In genomic region chr10:7492660-7493046, GRCh38 we compare ENCODE assay signal across 10 cellular contexts.
A peak's percentile ranks its signal among the peaks of the same experiment; 100 is the strongest.
DNase-seq lines count a peak whose midpoint lies in the region; ATAC-seq lines count a peak whose summit lies in the region.
"Had no signal": no experiment of that assay in that cellular context is flagged by ENCODE, and none has a peak within 500 bp of the region (broad histone marks: within the 10 kb centered on the region; RNA-seq: fewer than 3 reads in every experiment).

No MANE protein-coding gene starts in this region.

- H3K4me3 Mint-ChIP-seq in activated T-cell treated with anti-CD3 and anti-CD28 coated beads, Interleukin-2, amount 50 U/mL, for 72 hours = peak overlapping the region in 1 of 2 donors; percentile 31
- no peak overlapping the region for H3K4me3 Mint-ChIP-seq in activated T-cell treated with anti-CD3 and anti-CD28 coated beads, Interleukin-2, amount 50 U/mL, for 4 hours
- H3K4me3 Mint-ChIP-seq in stimulated activated naive B cell treated with anti-CD40 and anti-IgM and Interleukin-4, amounts not matched to agents 10 μg/mL and 1 μg/mL and 100 μg/mL, for 72 hours = peak overlapping the region; percentile 46 to 64

- peak overlapping the region; percentile 10 for H3K27ac ChIP-seq in KOPT-K1 (ENCODE audit: low read depth, low read length, poor library complexity, severe bottlenecking)

- no peaks in the 10 kb centered on the region for H3K9me3 Mint-ChIP-seq in activated T-cell treated with anti-CD3 and anti-CD28 coated beads, Interleukin-2, amount 50 U/mL, for 72 hours
- H3K9me3 Mint-ChIP-seq in activated T-cell treated with anti-CD3 and anti-CD28 coated beads, Interleukin-2, amount 50 U/mL, for 4 hours = peaks cover 5% of the 10 kb centered on the region
- no peaks in the 10 kb centered on the region for H3K9me3 Mint-ChIP-seq in stimulated activated naive B cell treated with anti-CD40 and anti-IgM and Interleukin-4, amounts not matched to agents 10 μg/mL and 1 μg/mL and 100 μg/mL, for 72 hours

- H3K4me1 Mint-ChIP-seq in activated T-cell treated with anti-CD3 and anti-CD28 coated beads, Interleukin-2, amount 50 U/mL, for 72 hours (ENCODE audit: low read depth) = peaks cover 31% of the 10 kb centered on the region
- peaks cover 25% of the 10 kb centered on the region for H3K4me1 Mint-ChIP-seq in activated T-cell treated with anti-CD3 and anti-CD28 coated beads, Interleukin-2, amount 50 U/mL, for 4 hours (ENCODE audit: low read depth)
- peaks cover 29 to 67% of the 10 kb centered on the region in 2 donors for H3K4me1 Mint-ChIP-seq in stimulated activated naive B cell treated with anti-CD40 and anti-IgM and Interleukin-4, amounts not matched to agents 10 μg/mL and 1 μg/mL and 100 μg/mL, for 72 hours

- peak overlapping the region; percentile 51 for H3K27ac Mint-ChIP-seq in activated T-cell treated with anti-CD3 and anti-CD28 coated beads, Interleukin-2, amount 50 U/mL, for 72 hours
- no peak overlapping the region for H3K27ac Mint-ChIP-seq in stimulated activated naive B cell treated with anti-CD40 and anti-IgM and Interleukin-4, amounts not matched to agents 10 μg/mL and 1 μg/mL and 100 μg/mL, for 72 hours

- in situ Hi-C loops in ACHN (cut with HindIII; ENCODE audit: low pct_ligation_motif_present, low pct_unique_long_range_greater_than_20kb, low sequenced_read_pairs) = no loop called here

- no peaks in the 10 kb centered on the region for H3K36me3 ChIP-seq in KOPT-K1 (ENCODE audit: insufficient read depth, low read length)

- DNase-seq in activated T-cell treated with anti-CD3 and anti-CD28 coated beads, Interleukin-2, amount 50 U/mL, for 72 hours = no peak
- no peak for DNase-seq in activated T-cell treated with anti-CD3 and anti-CD28 coated beads, Interleukin-2, amount 50 U/mL, for 4 hours
- DNase-seq in stimulated activated naive B cell treated with anti-CD40 and anti-IgM and Interleukin-4, amounts not matched to agents 10 μg/mL and 1 μg/mL and 100 μg/mL, for 72 hours = no peak
- DNase-seq in ACHN (no peak), NK-92 (lab: John Stamatoyannopoulos, UW; ENCODE audit: unreplicated experiment) (no peak)
- no peak for DNase-seq in activated CD8-positive, alpha-beta memory T cell treated with anti-CD3 and anti-CD28 coated beads, Interleukin-2, amount 50 U/mL, for 4 hours
- DNase-seq: OCI-M1; stimulated activated naive CD4-positive, alpha-beta T cell had no signal

- peak in 1 of 2 donors; percentile 64 for ATAC-seq in activated T-cell treated with anti-CD3 and anti-CD28 coated beads, Interleukin-2, amount 50 U/mL, for 72 hours (replicated peaks in 1 of 2)
- no peak for ATAC-seq in activated T-cell treated with anti-CD3 and anti-CD28 coated beads, Interleukin-2, amount 50 U/mL, for 4 hours
- peak; percentile 14 for ATAC-seq in GM21825 (IDR thresholded peaks at IDR 0.05; ENCODE audit: unreplicated experiment)
- no peak for ATAC-seq in stimulated activated naive B cell treated with anti-CD40 and anti-IgM and Interleukin-4, amounts not matched to agents 10 μg/mL and 1 μg/mL and 100 μg/mL, for 72 hours (replicated peaks)

- H3K9me3 ChIP-seq in KOPT-K1 (ENCODE audit: insufficient read depth, low read length, poor library complexity, severe bottlenecking) = peaks cover 7% of the 10 kb centered on the region

- H3K36me3 Mint-ChIP-seq in activated T-cell treated with anti-CD3 and anti-CD28 coated beads, Interleukin-2, amount 50 U/mL, for 72 hours (ENCODE audit: insufficient read depth in 2 of 2) = no peaks in the 10 kb centered on the region
- no peaks in the 10 kb centered on the region for H3K36me3 Mint-ChIP-seq in activated T-cell treated with anti-CD3 and anti-CD28 coated beads, Interleukin-2, amount 50 U/mL, for 4 hours (ENCODE audit: insufficient read depth)
- peaks cover 0 to 2% of the 10 kb centered on the region in 2 donors for H3K36me3 Mint-ChIP-seq in stimulated activated naive B cell treated with anti-CD40 and anti-IgM and Interleukin-4, amounts not matched to agents 10 μg/mL and 1 μg/mL and 100 μg/mL, for 72 hours

- H3K27me3 Mint-ChIP-seq in activated T-cell treated with anti-CD3 and anti-CD28 coated beads, Interleukin-2, amount 50 U/mL, for 72 hours (ENCODE audit: low read depth) = no peaks in the 10 kb centered on the region
- no peaks in the 10 kb centered on the region for H3K27me3 Mint-ChIP-seq in activated T-cell treated with anti-CD3 and anti-CD28 coated beads, Interleukin-2, amount 50 U/mL, for 4 hours (ENCODE audit: low read depth)
- peaks cover 6% of the 10 kb centered on the region in 2 donors for H3K27me3 Mint-ChIP-seq in stimulated activated naive B cell treated with anti-CD40 and anti-IgM and Interleukin-4, amounts not matched to agents 10 μg/mL and 1 μg/mL and 100 μg/mL, for 72 hours
